Comparison of ENCODE assay signal across 8 cellular contexts in the genomic region with DNA sequence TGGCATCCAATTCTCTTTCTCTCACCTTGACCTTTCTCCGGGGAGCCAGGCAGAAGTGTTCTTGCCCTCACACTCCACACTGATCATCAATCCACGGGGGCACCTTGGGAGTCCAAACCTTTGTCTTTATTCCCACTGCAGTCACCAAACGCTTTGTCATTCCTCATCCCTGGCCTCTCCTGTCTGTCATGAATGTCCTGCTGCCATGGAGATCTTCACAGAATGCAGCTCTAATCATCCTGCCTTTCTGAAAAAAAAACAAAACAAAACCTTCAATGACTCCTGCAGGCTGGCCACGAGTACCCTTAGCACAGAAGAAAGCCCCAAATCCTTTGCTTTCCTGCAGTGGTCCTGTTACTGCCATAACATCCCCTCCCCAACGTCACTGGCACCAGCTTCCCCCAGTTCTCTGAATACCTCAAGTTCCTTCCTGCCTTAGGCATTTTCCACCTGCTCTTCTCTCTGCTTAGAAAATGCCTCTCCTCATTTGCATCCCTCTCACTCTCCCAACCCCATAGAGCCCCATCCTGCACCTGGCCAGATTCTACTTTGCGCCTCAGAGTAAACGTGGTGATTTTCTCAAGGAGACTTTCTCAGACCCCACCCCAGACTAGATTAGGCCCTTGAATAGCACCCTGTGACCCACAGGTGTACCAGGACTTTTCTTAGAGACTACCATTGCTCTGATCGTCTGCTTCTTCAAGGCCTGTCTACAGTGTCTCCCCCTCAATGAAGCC.
A peak's percentile ranks its signal among the peaks of the same experiment; 100 is the strongest.
DNase-seq lines count a peak whose midpoint lies in the region; ATAC-seq lines count a peak whose summit lies in the region.

No MANE protein-coding gene starts in this region.

- H3K36me3 Mint-ChIP-seq in activated naive CD4-positive, alpha-beta T cell treated with anti-CD3 and anti-CD28 coated beads, Interleukin-2, amount 10 ng/mL, durations not matched to agents 7 days and 5 days: peaks cover 5% of the 10 kb centered on the region
- peaks cover under 1 to 3% of the 10 kb centered on the region in 2 donors for H3K36me3 Mint-ChIP-seq in stimulated activated naive B cell treated with anti-CD40 and anti-IgM and Interleukin-4, amounts not matched to agents 10 μg/mL and 1 μg/mL and 100 μg/mL, for 72 hours

- peak overlapping the region; percentile 5 for H3K27ac Mint-ChIP-seq in activated naive CD4-positive, alpha-beta T cell treated with anti-CD3 and anti-CD28 coated beads, Interleukin-2, amount 10 ng/mL, durations not matched to agents 7 days and 5 days
- H3K27ac Mint-ChIP-seq in stimulated activated naive B cell treated with anti-CD40 and anti-IgM and Interleukin-4, amounts not matched to agents 10 μg/mL and 1 μg/mL and 100 μg/mL, for 72 hours: no peak overlapping the region

- peaks cover 19% of the 10 kb centered on the region for H3K4me1 Mint-ChIP-seq in activated naive CD4-positive, alpha-beta T cell treated with anti-CD3 and anti-CD28 coated beads, Interleukin-2, amount 10 ng/mL, durations not matched to agents 7 days and 5 days
- H3K4me1 Mint-ChIP-seq in stimulated activated naive B cell treated with anti-CD40 and anti-IgM and Interleukin-4, amounts not matched to agents 10 μg/mL and 1 μg/mL and 100 μg/mL, for 72 hours: peaks cover 20 to 28% of the 10 kb centered on the region in 2 donors

- no peak overlapping the region for H3K4me3 Mint-ChIP-seq in activated naive CD4-positive, alpha-beta T cell treated with anti-CD3 and anti-CD28 coated beads, Interleukin-2, amount 10 ng/mL, durations not matched to agents 7 days and 5 days
- H3K4me3 Mint-ChIP-seq in stimulated activated naive B cell treated with anti-CD40 and anti-IgM and Interleukin-4, amounts not matched to agents 10 μg/mL and 1 μg/mL and 100 μg/mL, for 72 hours: peak overlapping the region; percentile 48 to 65

- no peak for DNase-seq in activated naive CD4-positive, alpha-beta T cell treated with anti-CD3 and anti-CD28 coated beads, Interleukin-2, amount 10 ng/mL, durations not matched to agents 7 days and 5 days
- no peak for DNase-seq in activated naive CD4-positive, alpha-beta T cell treated with Interleukin-2 at 50 U/mL for 16 hours
- DNase-seq in NCI-H526 treated with DMSO at 0.1 percent for 48 hours (lab: John Stamatoyannopoulos, UW) (peak; percentile 84), T-helper 2 cell (no peak), NOMO-1 treated with DMSO at 0.1 percent for 48 hours (lab: John Stamatoyannopoulos, UW; ENCODE audit: unreplicated experiment) (no peak)
- no peak for DNase-seq in stimulated activated naive B cell treated with anti-CD40 and anti-IgM and Interleukin-4, amounts not matched to agents 10 μg/mL and 1 μg/mL and 100 μg/mL, for 72 hours
- DNase-seq in stimulated activated CD4-positive, alpha-beta T cell treated with anti-CD3 and anti-CD28 coated beads, Interleukin-4, amount 100 ng/mL, for 24 hours: no peak

- H3K9me3 Mint-ChIP-seq in activated naive CD4-positive, alpha-beta T cell treated with anti-CD3 and anti-CD28 coated beads, Interleukin-2, amount 10 ng/mL, durations not matched to agents 7 days and 5 days: peaks cover 14% of the 10 kb centered on the region
- peaks cover 5 to 10% of the 10 kb centered on the region in 2 donors for H3K9me3 Mint-ChIP-seq in stimulated activated naive B cell treated with anti-CD40 and anti-IgM and Interleukin-4, amounts not matched to agents 10 μg/mL and 1 μg/mL and 100 μg/mL, for 72 hours

- CTCF ChIA-PET in activated naive CD4-positive, alpha-beta T cell treated with anti-CD3 and anti-CD28 coated beads, Interleukin-2, amount 10 ng/mL, durations not matched to agents 7 days and 5 days (lab: Charles Lee): no interaction called here

- ATAC-seq in HG02885 (IDR thresholded peaks at IDR 0.05; ENCODE audit: poor library complexity, unreplicated experiment): peak; percentile 44
- ATAC-seq in stimulated activated naive B cell treated with anti-CD40 and anti-IgM and Interleukin-4, amounts not matched to agents 10 μg/mL and 1 μg/mL and 100 μg/mL, for 72 hours (replicated peaks): no peak

- H3K27me3 Mint-ChIP-seq in activated naive CD4-positive, alpha-beta T cell treated with anti-CD3 and anti-CD28 coated beads, Interleukin-2, amount 10 ng/mL, durations not matched to agents 7 days and 5 days: no peaks in the 10 kb centered on the region
- H3K27me3 Mint-ChIP-seq in stimulated activated naive B cell treated with anti-CD40 and anti-IgM and Interleukin-4, amounts not matched to agents 10 μg/mL and 1 μg/mL and 100 μg/mL, for 72 hours: peaks cover 47 to 52% of the 10 kb centered on the region in 2 donors
